In the genomic region with DNA sequence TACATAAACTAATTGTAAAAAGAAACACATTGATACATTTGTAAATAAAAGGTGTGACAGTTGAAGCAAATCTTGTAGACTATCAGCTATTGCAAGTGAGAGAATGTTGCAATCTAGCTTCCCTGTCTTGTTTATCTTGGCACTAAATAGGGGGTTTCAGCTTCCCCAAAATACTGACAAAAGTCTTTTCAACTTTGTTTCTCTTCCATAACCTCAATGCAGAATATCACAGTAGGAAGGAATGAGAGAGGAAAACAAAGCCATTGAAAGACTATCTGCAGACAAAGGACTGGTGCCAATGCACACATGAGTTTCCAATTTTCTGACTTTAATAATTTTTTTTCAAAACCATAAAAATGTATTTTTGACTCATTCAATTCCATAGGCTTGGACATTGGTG, we compare ENCODE assay signal across 20 cellular contexts.
"Had no signal": no experiment of that assay in that cellular context is flagged by ENCODE, and none has a peak within 500 bp of the region (broad histone marks: within the 10 kb centered on the region; RNA-seq: fewer than 3 reads in every experiment).

No MANE protein-coding gene starts in this region.

- ATAC-seq: activated CD4-positive, alpha-beta T cell treated with anti-CD3 and anti-CD28 coated beads for 36 hours; activated naive CD4-positive, alpha-beta T cell treated with anti-CD3 and anti-CD28 coated beads, Interleukin-2, amount 50 U/mL, for 72 hours; mucosa of descending colon; naive thymus-derived CD4-positive, alpha-beta T cell; WTC11 had no signal

- H3K4me3 ChIP-seq: hepatocyte, mucosa of descending colon, neural progenitor cell, prostate gland, right atrium auricular region, stomach, testis had no signal

- DNase-seq: activated CD4-positive, alpha-beta T cell treated with anti-CD3 and anti-CD28 coated beads for 36 hours; activated CD4-positive, alpha-beta T cell treated with anti-CD3 and anti-CD28 coated beads, Interleukin-2, amount 50 U/mL, for 48 hours; activated gamma-delta T cell treated with Interleukin-2 at 50 U/mL for 16 hours; caudate nucleus; endodermal cell; mesenchymal stem cell; mucosa of descending colon; naive thymus-derived CD4-positive, alpha-beta T cell; small intestine; stimulated activated CD4-positive, alpha-beta T cell treated with anti-CD3 and anti-CD28 coated beads, Interleukin-4, amount 100 ng/mL, for 1 hour; stomach; SW 1271; T-helper 2 cell; testis had no signal

- FAIRE-seq: small intestine had no signal
